Comparison of ENCODE assay signal across 37 cellular contexts in the genomic region with DNA sequence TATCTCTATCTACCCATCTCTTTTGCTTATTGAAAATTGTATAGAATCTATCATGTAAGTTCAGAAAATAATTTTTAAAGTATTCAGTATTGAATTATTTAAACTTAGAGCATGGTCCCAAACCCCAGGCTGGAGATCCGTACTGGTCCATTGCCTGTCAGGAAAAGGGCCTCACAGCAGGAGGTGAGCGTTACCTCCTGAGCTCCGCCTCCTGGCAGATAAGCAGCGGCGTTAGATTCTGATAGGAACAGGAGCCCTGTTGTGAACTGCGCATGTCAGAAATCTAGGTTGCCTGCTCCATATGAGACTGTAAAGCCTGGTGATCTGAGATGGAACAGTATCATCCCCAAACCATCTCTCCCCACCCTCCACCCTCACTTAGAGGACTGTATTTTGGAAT.
"Had no signal": no experiment of that assay in that cellular context is flagged by ENCODE, and none has a peak within 500 bp of the region (broad histone marks: within the 10 kb centered on the region; RNA-seq: fewer than 3 reads in every experiment).

No MANE protein-coding gene starts in this region.

- H3K4me1 Mint-ChIP-seq: activated CD4-positive, alpha-beta memory T cell treated with anti-CD3 and anti-CD28 coated beads, Interleukin-2, amount 10 ng/mL, durations not matched to agents 7 days and 5 days; activated CD4-positive, alpha-beta T cell treated with anti-CD3 and anti-CD28 coated beads for 36 hours; activated CD4-positive, alpha-beta T cell treated with anti-CD3 and anti-CD28 coated beads, Interleukin-2, amount 10 ng/mL, durations not matched to agents 7 days and 5 days; activated CD8-positive, alpha-beta memory T cell treated with anti-CD3 and anti-CD28 coated beads, Interleukin-2, amount 10 ng/mL, durations not matched to agents 7 days and 5 days; activated naive CD4-positive, alpha-beta T cell treated with anti-CD3 and anti-CD28 coated beads, Interleukin-2, amount 10 ng/mL, durations not matched to agents 7 days and 5 days; activated naive CD4-positive, alpha-beta T cell treated with anti-CD3 and anti-CD28 coated beads, Interleukin-2, amount 50 U/mL, for 24 hours; activated naive CD8-positive, alpha-beta T cell treated with anti-CD3 and anti-CD28 coated beads, Interleukin-2, amount 10 ng/mL, durations not matched to agents 7 days and 5 days; activated naive CD8-positive, alpha-beta T cell treated with anti-CD3 and anti-CD28 coated beads, Interleukin-2, amount 50 U/mL, for 24 hours; brain; central memory CD8-positive, alpha-beta T cell had no signal

- DNase-seq: activated CD4-positive, alpha-beta memory T cell treated with anti-CD3 and anti-CD28 coated beads, Interleukin-2, amount 10 ng/mL, durations not matched to agents 7 days and 5 days; activated CD4-positive, alpha-beta T cell treated with anti-CD3 and anti-CD28 coated beads for 1 hour; activated CD4-positive, alpha-beta T cell treated with anti-CD3 and anti-CD28 coated beads for 36 hours; activated CD4-positive, alpha-beta T cell treated with anti-CD3 and anti-CD28 coated beads for 48 hours; activated CD4-positive, alpha-beta T cell treated with anti-CD3 and anti-CD28 coated beads, Interleukin-2, amount 10 ng/mL, durations not matched to agents 7 days and 5 days; activated CD4-positive, alpha-beta T cell treated with anti-CD3 and anti-CD28 coated beads, Interleukin-2, amount 50 U/mL, for 48 hours; activated CD4-positive, CD25-positive, alpha-beta regulatory T cell; activated CD8-positive, alpha-beta memory T cell treated with anti-CD3 and anti-CD28 coated beads for 24 hours; activated CD8-positive, alpha-beta memory T cell treated with anti-CD3 and anti-CD28 coated beads, Interleukin-2, amount 10 ng/mL, durations not matched to agents 7 days and 5 days; activated CD8-positive, alpha-beta memory T cell treated with anti-CD3 and anti-CD28 coated beads, Interleukin-2, amount 50 U/mL, for 48 hours; activated CD8-positive, alpha-beta T cell treated with anti-CD3 and anti-CD28 coated beads, Interleukin-2, amount 10 ng/mL, durations not matched to agents 7 days and 5 days; activated effector memory CD4-positive, alpha-beta T cell treated with Interleukin-2 at 50 U/mL for 16 hours; activated gamma-delta T cell; activated naive CD4-positive, alpha-beta T cell treated with anti-CD3 and anti-CD28 coated beads, Interleukin-2, amount 10 ng/mL, durations not matched to agents 7 days and 5 days; activated naive CD4-positive, alpha-beta T cell treated with Interleukin-2 at 50 U/mL for 16 hours; activated naive CD8-positive, alpha-beta T cell treated with anti-CD3 and anti-CD28 coated beads, Interleukin-2, amount 10 ng/mL, durations not matched to agents 7 days and 5 days; activated naive CD8-positive, alpha-beta T cell treated with anti-CD3 and anti-CD28 coated beads, Interleukin-2, amount 50 U/mL, for 24 hours; activated T-cell treated with anti-CD3 and anti-CD28 coated beads, Interleukin-2, amount 50 U/mL, for 24 hours; activated T-cell treated with anti-CD3 and anti-CD28 coated beads, Interleukin-2, amount 50 U/mL, for 48 hours; amygdala; anterior cingulate cortex; caudate nucleus; cerebellar nuclear complex; T-helper 1 cell; T-helper 2 cell; T-helper 9 cell had no signal

- H3K27me3 ChIP-seq: ascending aorta, cardiac muscle cell had no signal

- H3K27ac Mint-ChIP-seq: activated CD4-positive, alpha-beta memory T cell treated with anti-CD3 and anti-CD28 coated beads, Interleukin-2, amount 10 ng/mL, durations not matched to agents 7 days and 5 days; activated CD4-positive, alpha-beta T cell treated with anti-CD3 and anti-CD28 coated beads for 36 hours; activated CD4-positive, alpha-beta T cell treated with anti-CD3 and anti-CD28 coated beads, Interleukin-2, amount 10 ng/mL, durations not matched to agents 7 days and 5 days; activated CD8-positive, alpha-beta memory T cell treated with anti-CD3 and anti-CD28 coated beads, Interleukin-2, amount 10 ng/mL, durations not matched to agents 7 days and 5 days; activated CD8-positive, alpha-beta T cell treated with anti-CD3 and anti-CD28 coated beads, Interleukin-2, amount 10 ng/mL, durations not matched to agents 7 days and 5 days; activated naive CD4-positive, alpha-beta T cell treated with anti-CD3 and anti-CD28 coated beads, Interleukin-2, amount 10 ng/mL, durations not matched to agents 7 days and 5 days; activated naive CD4-positive, alpha-beta T cell treated with anti-CD3 and anti-CD28 coated beads, Interleukin-2, amount 50 U/mL, for 24 hours; activated naive CD8-positive, alpha-beta T cell; activated naive CD8-positive, alpha-beta T cell treated with anti-CD3 and anti-CD28 coated beads, Interleukin-2, amount 10 ng/mL, durations not matched to agents 7 days and 5 days; activated naive CD8-positive, alpha-beta T cell treated with anti-CD3 and anti-CD28 coated beads, Interleukin-2, amount 50 U/mL, for 24 hours; activated T-cell treated with anti-CD3 and anti-CD28 coated beads, Interleukin-2, amount 50 U/mL, for 24 hours; activated T-helper 2 cell treated with anti-CD3 and anti-CD28 coated beads, Interferon-gamma antibody, Interleukin-2, Interleukin-4, amounts not matched to agents 10 μg/mL and 5 μg/mL and 100 μg/mL, durations not matched to agents 14 hours and 24 hours and 36 hours; brain; T-helper 1 cell treated with Interleukin-12 subunit alpha and Interleukin-12 subunit beta and Interleukin-4 antibody, amounts not matched to agents 30 μg/mL and 1 μg/mL, for 36 hours; T-helper 2 cell treated with Interferon-gamma antibody and Interleukin-4, amounts not matched to agents 5 μg/mL and 100 μg/mL, for 36 hours had no signal

- ATAC-seq: activated CD4-positive, alpha-beta T cell treated with anti-CD3 and anti-CD28 coated beads for 36 hours; activated CD4-positive, CD25-positive, alpha-beta regulatory T cell treated with anti-CD3 and anti-CD28 coated beads, Interleukin-2, amount 50 U/mL, for 24 hours; activated CD8-positive, alpha-beta memory T cell treated with anti-CD3 and anti-CD28 coated beads, Interleukin-2, amount 10 ng/mL, durations not matched to agents 7 days and 5 days; activated CD8-positive, alpha-beta T cell treated with anti-CD3 and anti-CD28 coated beads, Interleukin-2, amount 10 ng/mL, durations not matched to agents 7 days and 5 days; activated naive CD8-positive, alpha-beta T cell treated with anti-CD3 and anti-CD28 coated beads, Interleukin-2, amount 50 U/mL, for 24 hours had no signal

- H3K9me3 Mint-ChIP-seq: activated CD4-positive, alpha-beta T cell treated with anti-CD3 and anti-CD28 coated beads, Interleukin-2, amount 10 ng/mL, durations not matched to agents 7 days and 5 days had no signal

- H3K27ac ChIP-seq: ascending aorta, cardiac muscle cell, VCaP had no signal

- H3K36me3 Mint-ChIP-seq: activated CD8-positive, alpha-beta memory T cell treated with anti-CD3 and anti-CD28 coated beads, Interleukin-2, amount 10 ng/mL, durations not matched to agents 7 days and 5 days; activated naive CD4-positive, alpha-beta T cell treated with anti-CD3 and anti-CD28 coated beads, Interleukin-2, amount 10 ng/mL, durations not matched to agents 7 days and 5 days; activated naive CD4-positive, alpha-beta T cell treated with anti-CD3 and anti-CD28 coated beads, Interleukin-2, amount 50 U/mL, for 24 hours; activated naive CD8-positive, alpha-beta T cell; activated naive CD8-positive, alpha-beta T cell treated with anti-CD3 and anti-CD28 coated beads, Interleukin-2, amount 10 ng/mL, durations not matched to agents 7 days and 5 days; brain had no signal

- H3K36me3 ChIP-seq: ascending aorta, cardiac muscle cell had no signal

- H3K27me3 Mint-ChIP-seq: activated CD4-positive, alpha-beta memory T cell treated with anti-CD3 and anti-CD28 coated beads, Interleukin-2, amount 10 ng/mL, durations not matched to agents 7 days and 5 days; activated CD4-positive, alpha-beta T cell treated with anti-CD3 and anti-CD28 coated beads for 36 hours; activated CD4-positive, alpha-beta T cell treated with anti-CD3 and anti-CD28 coated beads, Interleukin-2, amount 10 ng/mL, durations not matched to agents 7 days and 5 days; activated CD8-positive, alpha-beta memory T cell treated with anti-CD3 and anti-CD28 coated beads, Interleukin-2, amount 10 ng/mL, durations not matched to agents 7 days and 5 days; activated naive CD4-positive, alpha-beta T cell treated with anti-CD3 and anti-CD28 coated beads, Interleukin-2, amount 10 ng/mL, durations not matched to agents 7 days and 5 days; activated naive CD4-positive, alpha-beta T cell treated with anti-CD3 and anti-CD28 coated beads, Interleukin-2, amount 50 U/mL, for 24 hours; activated naive CD8-positive, alpha-beta T cell; activated naive CD8-positive, alpha-beta T cell treated with anti-CD3 and anti-CD28 coated beads, Interleukin-2, amount 10 ng/mL, durations not matched to agents 7 days and 5 days; activated naive CD8-positive, alpha-beta T cell treated with anti-CD3 and anti-CD28 coated beads, Interleukin-2, amount 50 U/mL, for 24 hours; activated T-cell treated with anti-CD3 and anti-CD28 coated beads, Interleukin-2, amount 50 U/mL, for 24 hours; brain; central memory CD8-positive, alpha-beta T cell had no signal

- H3K4me3 ChIP-seq: ascending aorta, cardiac muscle cell had no signal

- H3K9me3 ChIP-seq: ascending aorta had no signal

- H3K4me1 ChIP-seq: ascending aorta had no signal

- H3K4me3 Mint-ChIP-seq: activated CD4-positive, alpha-beta memory T cell treated with anti-CD3 and anti-CD28 coated beads, Interleukin-2, amount 10 ng/mL, durations not matched to agents 7 days and 5 days; activated CD4-positive, alpha-beta T cell treated with anti-CD3 and anti-CD28 coated beads for 36 hours; activated CD4-positive, alpha-beta T cell treated with anti-CD3 and anti-CD28 coated beads, Interleukin-2, amount 10 ng/mL, durations not matched to agents 7 days and 5 days; activated CD8-positive, alpha-beta memory T cell treated with anti-CD3 and anti-CD28 coated beads, Interleukin-2, amount 10 ng/mL, durations not matched to agents 7 days and 5 days; activated CD8-positive, alpha-beta T cell treated with anti-CD3 and anti-CD28 coated beads, Interleukin-2, amount 10 ng/mL, durations not matched to agents 7 days and 5 days; activated naive CD4-positive, alpha-beta T cell treated with anti-CD3 and anti-CD28 coated beads, Interleukin-2, amount 10 ng/mL, durations not matched to agents 7 days and 5 days; activated naive CD4-positive, alpha-beta T cell treated with anti-CD3 and anti-CD28 coated beads, Interleukin-2, amount 50 U/mL, for 24 hours; activated naive CD8-positive, alpha-beta T cell; activated naive CD8-positive, alpha-beta T cell treated with anti-CD3 and anti-CD28 coated beads, Interleukin-2, amount 10 ng/mL, durations not matched to agents 7 days and 5 days; activated naive CD8-positive, alpha-beta T cell treated with anti-CD3 and anti-CD28 coated beads, Interleukin-2, amount 50 U/mL, for 24 hours; activated T-cell treated with anti-CD3 and anti-CD28 coated beads, Interleukin-2, amount 50 U/mL, for 24 hours; brain; central memory CD8-positive, alpha-beta T cell; T-helper 1 cell treated with Interleukin-12 subunit alpha and Interleukin-12 subunit beta and Interleukin-4 antibody, amounts not matched to agents 30 μg/mL and 1 μg/mL, for 36 hours; T-helper 2 cell treated with Interferon-gamma antibody and Interleukin-4, amounts not matched to agents 5 μg/mL and 100 μg/mL, for 36 hours had no signal
